ENCODE assay signal across 14 cellular contexts in genomic region chr1:230083053-230083452, GRCh38. TPM values are rescaled to one million over a fixed set of nuclear protein-coding genes. Genes with fewer than 3 reads are reported as not detected.
DNase-seq lines count a peak whose midpoint lies in the region; ATAC-seq and TF ChIP-seq lines count a peak whose summit lies in the region.
"Had no signal": no experiment of that assay in that cellular context is flagged by ENCODE, and none has a peak within 500 bp of the region (broad histone marks: within the 10 kb centered on the region; RNA-seq: fewer than 3 reads in every experiment).

No MANE protein-coding gene starts in this region.

- TF ChIP-seq CTCF in RWPE1 (conservative IDR thresholded peaks at IDR 0.05; ENCODE audit: low read depth) (no peak), progenitor cell of endocrine pancreas (IDR thresholded peaks at IDR 0.05; ENCODE audit: unreplicated experiment) (no peak)

- intact Hi-C loops in dendritic cell treated with granulocyte-macrophage colony-stimulating factor and Interleukin-4, amounts not matched to agents 40 ng/mL and 50 ng/mL, for 4 days (cut with micrococcal nuclease): loop anchor here (10.0 kb wide), 1 partner anchor 182 kb away; no protein-coding TSS in a partner anchor

- ATAC-seq in GM18861 (IDR thresholded peaks at IDR 0.05; ENCODE audit: unreplicated experiment): no peak

- peaks cover 24% of the 10 kb centered on the region for H3K4me1 Mint-ChIP-seq in T-helper 2 cell treated with Interferon-gamma antibody and Interleukin-4, amounts not matched to agents 5 μg/mL and 100 μg/mL, for 36 hours (ENCODE audit: low read depth)
- H3K4me1 Mint-ChIP-seq in dendritic cell treated with granulocyte-macrophage colony-stimulating factor and Interleukin-4, amounts not matched to agents 40 ng/mL and 50 ng/mL, for 4 days (ENCODE audit: low read depth): peaks cover 37% of the 10 kb centered on the region
- H3K4me1 Mint-ChIP-seq in progenitor cell of endocrine pancreas (ENCODE audit: low read depth): peaks cover 37% of the 10 kb centered on the region

- POLR2A ChIA-PET in RWPE1 (lab: Yijun Ruan, JAX; ENCODE audit: low non-redundant PET): no interaction called here

- CTCF ChIA-PET in RWPE1 (lab: Yijun Ruan, JAX): interaction anchor here (0.6 to 1.1 kb wide), 3 partner anchors 84 to 422 kb away, joined by 3 to 6 read pairs (median 3); no protein-coding TSS in a partner anchor

- peak overlapping the region; percentile 81 for H3K27ac Mint-ChIP-seq in T-helper 2 cell treated with Interferon-gamma antibody and Interleukin-4, amounts not matched to agents 5 μg/mL and 100 μg/mL, for 36 hours
- H3K27ac Mint-ChIP-seq in dendritic cell treated with granulocyte-macrophage colony-stimulating factor and Interleukin-4, amounts not matched to agents 40 ng/mL and 50 ng/mL, for 4 days: peak overlapping the region; percentile 16
- peak overlapping the region; percentile 87 for H3K27ac Mint-ChIP-seq in progenitor cell of endocrine pancreas

- H3K9me3 Mint-ChIP-seq in T-helper 2 cell treated with Interferon-gamma antibody and Interleukin-4, amounts not matched to agents 5 μg/mL and 100 μg/mL, for 36 hours: peaks cover 11% of the 10 kb centered on the region
- peaks cover 14% of the 10 kb centered on the region for H3K9me3 Mint-ChIP-seq in dendritic cell treated with granulocyte-macrophage colony-stimulating factor and Interleukin-4, amounts not matched to agents 40 ng/mL and 50 ng/mL, for 4 days
- peaks cover 6% of the 10 kb centered on the region for H3K9me3 Mint-ChIP-seq in progenitor cell of endocrine pancreas (ENCODE audit: low read depth)

- H3K27me3 Mint-ChIP-seq in T-helper 2 cell treated with Interferon-gamma antibody and Interleukin-4, amounts not matched to agents 5 μg/mL and 100 μg/mL, for 36 hours (ENCODE audit: low read depth): peaks cover 2% of the 10 kb centered on the region
- H3K27me3 Mint-ChIP-seq in dendritic cell treated with granulocyte-macrophage colony-stimulating factor and Interleukin-4, amounts not matched to agents 40 ng/mL and 50 ng/mL, for 4 days: no peaks in the 10 kb centered on the region
- H3K27me3 Mint-ChIP-seq in progenitor cell of endocrine pancreas: no peaks in the 10 kb centered on the region

- peaks cover 9% of the 10 kb centered on the region for H3K36me3 Mint-ChIP-seq in T-helper 2 cell treated with Interferon-gamma antibody and Interleukin-4, amounts not matched to agents 5 μg/mL and 100 μg/mL, for 36 hours (ENCODE audit: low read depth)
- H3K36me3 Mint-ChIP-seq in dendritic cell treated with granulocyte-macrophage colony-stimulating factor and Interleukin-4, amounts not matched to agents 40 ng/mL and 50 ng/mL, for 4 days (ENCODE audit: low read depth): peaks cover 14% of the 10 kb centered on the region
- peaks cover 6% of the 10 kb centered on the region for H3K36me3 Mint-ChIP-seq in progenitor cell of endocrine pancreas (ENCODE audit: insufficient read depth)

- H3K4me3 Mint-ChIP-seq in T-helper 2 cell treated with Interferon-gamma antibody and Interleukin-4, amounts not matched to agents 5 μg/mL and 100 μg/mL, for 36 hours: no peak overlapping the region
- H3K4me3 Mint-ChIP-seq in dendritic cell treated with granulocyte-macrophage colony-stimulating factor and Interleukin-4, amounts not matched to agents 40 ng/mL and 50 ng/mL, for 4 days: no peak overlapping the region
- H3K4me3 Mint-ChIP-seq in progenitor cell of endocrine pancreas (ENCODE audit: low read depth): no peak overlapping the region

- peak overlapping the region; percentile 100 for H3K27ac ChIP-seq in RWPE1
- H3K27ac ChIP-seq: left ventricle myocardium inferior had no signal

- no peak for DNase-seq in T-helper 2 cell treated with Interferon-gamma antibody and Interleukin-4, amounts not matched to agents 5 μg/mL and 100 μg/mL, for 36 hours (ENCODE audit: low spot score)
- DNase-seq in T-helper 2 cell: no peak
- no peak for DNase-seq in RWPE1 (ENCODE audit: low spot score)
- no peak for DNase-seq in progenitor cell of endocrine pancreas (ENCODE audit: low spot score, unreplicated experiment)
- no peak for DNase-seq in inferior parietal cortex (ENCODE audit: extremely low spot score)
- no peak for DNase-seq in SIG-M5 (lab: John Stamatoyannopoulos, UW)
- DNase-seq: 8988T; aorta; effector CD8-positive, alpha-beta T cell; left ventricle myocardium inferior; NCI-H2171; small intestine had no signal

RNA-seq across cellular contexts. Expression of gene GALNT2, which starts 16.0 kb away (rescaled TPM):
- 92.4 and 95.2 TPM in 2 replicates for total RNA-seq in progenitor cell of endocrine pancreas

Comparison
In these comparisons a context has a peak if more than half of its experiments do, and no peak if none do; other contexts are left out.
1. H3K27ac Mint-ChIP-seq: peak in every context shown above with its lines; median percentile 87 in progenitor cell of endocrine pancreas; 81 in T-helper 2 cell treated with Interferon-gamma antibody and Interleukin-4, amounts not matched to agents 5 μg/mL and 100 μg/mL, for 36 hours; 16 in dendritic cell treated with granulocyte-macrophage colony-stimulating factor and Interleukin-4, amounts not matched to agents 40 ng/mL and 50 ng/mL, for 4 days.